In the genomic region with DNA sequence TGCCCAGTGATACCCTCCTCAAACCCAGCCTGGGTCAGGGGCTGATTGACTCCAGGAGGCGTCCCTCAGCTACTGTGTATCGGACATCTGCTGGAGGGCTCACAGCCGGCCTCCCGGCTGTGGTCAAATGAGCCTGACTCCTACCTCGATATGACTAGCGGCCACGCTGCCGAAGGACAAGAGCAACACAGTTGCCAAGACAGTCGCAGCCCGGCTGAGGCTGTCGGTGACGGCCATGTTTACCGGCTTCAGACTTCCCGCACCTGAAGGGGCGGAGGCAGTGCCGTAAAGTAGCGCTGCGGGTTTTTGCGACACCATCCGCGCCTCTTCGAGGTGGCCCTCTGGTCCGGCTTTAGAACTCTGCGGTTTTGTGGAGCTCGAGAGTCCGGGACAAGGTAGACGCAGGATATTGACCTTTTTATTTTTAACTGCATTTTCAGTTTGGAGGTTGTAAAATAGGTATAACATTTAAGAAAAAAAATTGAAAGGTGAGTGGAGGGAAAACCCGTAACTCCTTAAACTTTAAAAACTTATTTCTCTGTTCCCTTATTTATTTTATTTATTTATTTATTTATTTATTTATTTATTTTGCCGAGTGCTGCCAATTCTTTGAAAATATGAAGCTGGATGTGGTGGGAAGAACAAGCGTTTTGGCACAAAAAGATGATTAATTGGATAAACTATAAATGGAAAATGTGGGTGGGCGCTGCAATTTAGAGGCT, we compare ENCODE assay signal across 8 cellular contexts. TPM values are rescaled to one million over a fixed set of nuclear protein-coding genes. Genes with fewer than 3 reads are reported as not detected.
DNase-seq lines count a peak whose midpoint lies in the region; ATAC-seq and TF ChIP-seq lines count a peak whose summit lies in the region.

Gene PIGK, minus strand, starts transcription at position 265 of the 722 bp plus-strand sequence. Its CDS starts 28 bp downstream, at position 237.

- WGBS in aorta, 2 donors = 0% methylated on average over 31 of the region's 31 CpGs

- in situ Hi-C loops in astrocyte of the cerebellum (cut with HindIII; ENCODE audit: low sequenced_read_pairs) = no loop called here

- peak within 1 kb of the TSS; percentile 98 for H3K9ac ChIP-seq in rectal smooth muscle tissue (ENCODE audit: low read length)

- H3K36me3 ChIP-seq in rectal smooth muscle tissue (ENCODE audit: control insufficient read depth, insufficient read depth, low read length) = no peaks in the 10 kb centered on the region
- H3K36me3 ChIP-seq in aorta (ENCODE audit: control insufficient read depth in 1 of 2, insufficient read depth in 2 of 2, low read length in 1 of 2) = no peaks in the 10 kb centered on the region

- ATAC-seq in GM18502 (IDR thresholded peaks at IDR 0.05; ENCODE audit: poor library complexity, unreplicated experiment) = peak; percentile 97
- ATAC-seq in HG02943 (IDR thresholded peaks at IDR 0.05; ENCODE audit: low read depth, unreplicated experiment) = peak; percentile 90
- peak; percentile 96 for ATAC-seq in aorta (ENCODE audit: low FRiP score)

- H3K4me3 ChIP-seq in astrocyte of the cerebellum (ENCODE audit: low read depth, low read length) (peak within 1 kb of the TSS; percentile 92), rectal smooth muscle tissue (ENCODE audit: low read length) (peak within 1 kb of the TSS; percentile 98), aorta (ENCODE audit: low read length in 2 of 2) (peak within 1 kb of the TSS; percentile 89 to 94)

- DNase-seq in NCI-H187 treated with DMSO at 0.1 percent for 48 hours (lab: John Stamatoyannopoulos, UW) = peak; percentile 30
- DNase-seq in T-helper 22 cell (ENCODE audit: low read depth) = peak; percentile 73
- peak; percentile 74 for DNase-seq in astrocyte of the cerebellum (ENCODE audit: low read depth)
- DNase-seq in hepatic stellate cell (ENCODE audit: low spot score) = peak; percentile 58
- DNase-seq in aorta = peak; percentile 90 to 95

- no peaks in the 10 kb centered on the region for H3K9me3 ChIP-seq in aorta (ENCODE audit: control insufficient read depth, low read length)

- H3K4me1 ChIP-seq in rectal smooth muscle tissue (ENCODE audit: control insufficient read depth, insufficient read depth, low read length) = peaks cover 5% of the 10 kb centered on the region
- peaks cover 0 to 5% of the 10 kb centered on the region in 2 donors for H3K4me1 ChIP-seq in aorta (ENCODE audit: control insufficient read depth in 1 of 2, insufficient read depth in 2 of 2, low read length in 2 of 2)

- no peaks in the 10 kb centered on the region for H3K27me3 ChIP-seq in rectal smooth muscle tissue (ENCODE audit: control insufficient read depth, insufficient read depth, low read length)
- no peaks in the 10 kb centered on the region for H3K27me3 ChIP-seq in aorta (ENCODE audit: control insufficient read depth in 1 of 2, insufficient read depth in 2 of 2, low read length in 1 of 2)

- TF ChIP-seq CTCF in astrocyte of the cerebellum (IDR thresholded peaks at IDR 0.05; ENCODE audit: low read depth, low read length, missing control alignments) = peak; percentile 23

- intact Hi-C loops in aorta (cut with DNase I) = no loop called here

- H3K27ac ChIP-seq in rectal smooth muscle tissue (ENCODE audit: low read depth, low read length) (peak within 1 kb of the TSS; percentile 87), aorta (ENCODE audit: low read depth in 1 of 2, low read length in 2 of 2) (peak within 1 kb of the TSS; percentile 39 to 80)

RNA-seq across cellular contexts. Expression of gene PIGK, which starts in this region (rescaled TPM):
- 10 to 100 TPM; 30.6 to 30.8 TPM for total RNA-seq in aorta
- polyA plus RNA-seq in aorta = 10 to 100 TPM; 21.3 to 33.2 TPM

Comparison
In these comparisons a context has a peak if more than half of its experiments do, and no peak if none do; other contexts are left out.
1. Peak in every context shown above with its lines: DNase-seq, ATAC-seq, H3K4me3 ChIP-seq and H3K27ac ChIP-seq.
2. DNase-seq: peak in every context shown above with its lines; median percentile 92 in aorta; 74 in astrocyte of the cerebellum; 73 in T-helper 22 cell; 58 in hepatic stellate cell; 30 in NCI-H187 treated with DMSO at 0.1 percent for 48 hours.